9 cellular contexts compared by ENCODE assay signal in the genomic region with DNA sequence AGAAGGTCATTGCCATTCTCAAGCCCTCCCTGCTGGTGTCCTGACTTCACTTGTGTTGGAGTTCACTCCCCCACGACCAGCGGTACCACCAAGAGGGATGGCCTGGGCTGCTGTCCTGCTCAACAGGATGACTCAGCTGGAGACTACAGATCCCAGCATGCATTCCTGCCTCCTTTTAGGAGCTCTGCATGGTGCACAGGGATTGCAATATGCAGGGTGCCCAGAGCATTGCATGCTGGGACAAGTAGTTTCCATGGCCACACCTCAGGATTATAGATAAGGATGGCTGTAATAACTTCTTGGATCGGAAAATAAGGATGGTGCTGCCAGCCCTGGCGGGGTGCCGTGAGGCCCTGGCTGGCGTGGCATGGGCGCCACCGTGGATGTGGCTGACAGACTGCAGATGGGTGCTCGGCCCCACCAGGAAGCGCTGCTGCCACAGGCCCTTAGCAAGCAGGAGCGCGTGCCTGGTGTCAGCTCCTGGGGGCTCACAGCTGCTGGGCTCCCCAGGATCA.
DNase-seq lines count a peak whose midpoint lies in the region; ATAC-seq and TF ChIP-seq lines count a peak whose summit lies in the region.
"Had no signal": no experiment of that assay in that cellular context is flagged by ENCODE, and none has a peak within 500 bp of the region (broad histone marks: within the 10 kb centered on the region; RNA-seq: fewer than 3 reads in every experiment).

No MANE protein-coding gene starts in this region.

- no peaks in the 10 kb centered on the region for H4K20me1 ChIP-seq in Karpas-422 (ENCODE audit: insufficient read depth, low read depth, low read length)

- H3K79me2 ChIP-seq in Karpas-422 (ENCODE audit: low read length) = no peaks in the 10 kb centered on the region

- H3K27ac Mint-ChIP-seq in naive thymus-derived CD8-positive, alpha-beta T cell = peak overlapping the region in 1 of 10 donors; percentile 40
- no peak overlapping the region for H3K27ac Mint-ChIP-seq in activated T-helper 2 cell treated with anti-CD3 and anti-CD28 coated beads, Interferon-gamma antibody, Interleukin-2, Interleukin-4, amounts not matched to agents 10 μg/mL and 5 μg/mL and 100 μg/mL, durations not matched to agents 14 hours and 24 hours and 36 hours

- ATAC-seq in left lobe of liver = peak; percentile 61
- ATAC-seq in stimulated activated naive CD8-positive, alpha-beta T cell treated with anti-CD3 and anti-CD28 coated beads, Interleukin-15, Interleukin-2, amounts not matched to agents 100 U/mL and 50 U/mL, for 24 hours = no peak
- ATAC-seq in naive thymus-derived CD8-positive, alpha-beta T cell = no peak

- H3K36me3 ChIP-seq in Karpas-422 (ENCODE audit: insufficient read depth, low read length) = no peaks in the 10 kb centered on the region
- H3K36me3 ChIP-seq: SJSA1 had no signal

- H3K4me1 ChIP-seq in Karpas-422 (ENCODE audit: low read length) = no peaks in the 10 kb centered on the region
- H3K4me1 ChIP-seq: SJSA1 had no signal

- POLR2A ChIA-PET in naive thymus-derived CD8-positive, alpha-beta T cell (lab: Charles Lee) = interaction anchor here (0.6 kb wide), 1 partner anchor 1074 kb away, joined by 5 read pairs; no protein-coding TSS in a partner anchor

- no peaks in the 10 kb centered on the region for H3K9me3 ChIP-seq in Karpas-422 (ENCODE audit: low read length)
- H3K9me3 ChIP-seq: SJSA1 had no signal

- H3K9me2 ChIP-seq in Karpas-422 (replicated peaks; ENCODE audit: insufficient read depth, low read length) = no peaks in the 10 kb centered on the region

- intact Hi-C loops in activated T-helper 2 cell treated with anti-CD3 and anti-CD28 coated beads, Interferon-gamma antibody, Interleukin-2, Interleukin-4, amounts not matched to agents 10 μg/mL and 5 μg/mL and 100 μg/mL, durations not matched to agents 14 hours and 24 hours and 36 hours (cut with micrococcal nuclease) = no loop called here

- no peaks in the 10 kb centered on the region for H3K27me3 ChIP-seq in Karpas-422 (ENCODE audit: low read length)
- H3K27me3 ChIP-seq: SJSA1 had no signal

- no peak for TF ChIP-seq CTCF in cardiac fibroblast (IDR thresholded peaks at IDR 0.05; ENCODE audit: low read depth, low read length)

- H3K27me3 Mint-ChIP-seq in naive thymus-derived CD8-positive, alpha-beta T cell = no peaks in the 10 kb centered on the region
- no peaks in the 10 kb centered on the region for H3K27me3 Mint-ChIP-seq in activated T-helper 2 cell treated with anti-CD3 and anti-CD28 coated beads, Interferon-gamma antibody, Interleukin-2, Interleukin-4, amounts not matched to agents 10 μg/mL and 5 μg/mL and 100 μg/mL, durations not matched to agents 14 hours and 24 hours and 36 hours (ENCODE audit: low read depth)

- H3K4me2 ChIP-seq in Karpas-422 (ENCODE audit: low read depth, low read length, poor library complexity, severe bottlenecking) = no peak overlapping the region

- no peak overlapping the region for H3K4me3 ChIP-seq in Karpas-422 (ENCODE audit: low read length)
- H3K4me3 ChIP-seq in cardiac fibroblast (replicated peaks in 1 of 2; ENCODE audit: low read depth in 2 of 2, low read length in 2 of 2) = no peak overlapping the region
- H3K4me3 ChIP-seq: SJSA1 had no signal

- H3K36me3 Mint-ChIP-seq in naive thymus-derived CD8-positive, alpha-beta T cell = peaks cover 0 to 3% (median 0%) of the 10 kb centered on the region in 3 donors
- no peaks in the 10 kb centered on the region for H3K36me3 Mint-ChIP-seq in activated T-helper 2 cell treated with anti-CD3 and anti-CD28 coated beads, Interferon-gamma antibody, Interleukin-2, Interleukin-4, amounts not matched to agents 10 μg/mL and 5 μg/mL and 100 μg/mL, durations not matched to agents 14 hours and 24 hours and 36 hours (ENCODE audit: low read depth)

- peak; percentile 29 for DNase-seq in CMK (ENCODE audit: low read depth)
- DNase-seq in Karpas-422 = peak; percentile 65
- DNase-seq in cardiac fibroblast (ENCODE audit: low read depth in 2 of 2) = peak; percentile 51 to 66
- no peak for DNase-seq in left lobe of liver (ENCODE audit: low spot score)
- DNase-seq in stimulated activated naive CD8-positive, alpha-beta T cell treated with anti-CD3 and anti-CD28 coated beads, Interleukin-15, Interleukin-2, amounts not matched to agents 100 U/mL and 50 U/mL, for 24 hours = no peak
- DNase-seq in naive thymus-derived CD8-positive, alpha-beta T cell = no peak
- DNase-seq in NCI-H345 (lab: John Stamatoyannopoulos, UW) = no peak
- no peak for DNase-seq in activated T-helper 2 cell treated with anti-CD3 and anti-CD28 coated beads, Interferon-gamma antibody, Interleukin-2, Interleukin-4, amounts not matched to agents 10 μg/mL and 5 μg/mL and 100 μg/mL, durations not matched to agents 14 hours and 24 hours and 36 hours (ENCODE audit: low spot score)

- no peak overlapping the region for H3K27ac ChIP-seq in Karpas-422 (ENCODE audit: low read length)
- H3K27ac ChIP-seq: SJSA1 had no signal

- H3K4me1 Mint-ChIP-seq in naive thymus-derived CD8-positive, alpha-beta T cell = no peaks in the 10 kb centered on the region
- H3K4me1 Mint-ChIP-seq in activated T-helper 2 cell treated with anti-CD3 and anti-CD28 coated beads, Interferon-gamma antibody, Interleukin-2, Interleukin-4, amounts not matched to agents 10 μg/mL and 5 μg/mL and 100 μg/mL, durations not matched to agents 14 hours and 24 hours and 36 hours (ENCODE audit: low read depth) = no peaks in the 10 kb centered on the region

- no peak overlapping the region for H3K9ac ChIP-seq in Karpas-422 (ENCODE audit: low read length)

- no peaks in the 10 kb centered on the region for H3K9me3 Mint-ChIP-seq in naive thymus-derived CD8-positive, alpha-beta T cell
- no peaks in the 10 kb centered on the region for H3K9me3 Mint-ChIP-seq in activated T-helper 2 cell treated with anti-CD3 and anti-CD28 coated beads, Interferon-gamma antibody, Interleukin-2, Interleukin-4, amounts not matched to agents 10 μg/mL and 5 μg/mL and 100 μg/mL, durations not matched to agents 14 hours and 24 hours and 36 hours

- no peak overlapping the region for H2AFZ ChIP-seq in Karpas-422 (ENCODE audit: low read length)

- peak overlapping the region in 1 of 10 donors; percentile 38 for H3K4me3 Mint-ChIP-seq in naive thymus-derived CD8-positive, alpha-beta T cell
- no peak overlapping the region for H3K4me3 Mint-ChIP-seq in activated T-helper 2 cell treated with anti-CD3 and anti-CD28 coated beads, Interferon-gamma antibody, Interleukin-2, Interleukin-4, amounts not matched to agents 10 μg/mL and 5 μg/mL and 100 μg/mL, durations not matched to agents 14 hours and 24 hours and 36 hours (ENCODE audit: low read depth)

Comparison
In these comparisons a context has a peak if more than half of its experiments do, and no peak if none do; other contexts are left out.
1. DNase-seq: peak in CMK (single experiment), Karpas-422 (single experiment) and cardiac fibroblast (2 of 2); none in left lobe of liver (single experiment), stimulated activated naive CD8-positive, alpha-beta T cell treated with anti-CD3 and anti-CD28 coated beads, Interleukin-15, Interleukin-2, amounts not matched to agents 100 U/mL and 50 U/mL, for 24 hours (single experiment), naive thymus-derived CD8-positive, alpha-beta T cell (0 of 10), NCI-H345 (single experiment) and activated T-helper 2 cell treated with anti-CD3 and anti-CD28 coated beads, Interferon-gamma antibody, Interleukin-2, Interleukin-4, amounts not matched to agents 10 μg/mL and 5 μg/mL and 100 μg/mL, durations not matched to agents 14 hours and 24 hours and 36 hours (single experiment).